Comparison of ENCODE assay signal across 14 cellular contexts in the genomic region with DNA sequence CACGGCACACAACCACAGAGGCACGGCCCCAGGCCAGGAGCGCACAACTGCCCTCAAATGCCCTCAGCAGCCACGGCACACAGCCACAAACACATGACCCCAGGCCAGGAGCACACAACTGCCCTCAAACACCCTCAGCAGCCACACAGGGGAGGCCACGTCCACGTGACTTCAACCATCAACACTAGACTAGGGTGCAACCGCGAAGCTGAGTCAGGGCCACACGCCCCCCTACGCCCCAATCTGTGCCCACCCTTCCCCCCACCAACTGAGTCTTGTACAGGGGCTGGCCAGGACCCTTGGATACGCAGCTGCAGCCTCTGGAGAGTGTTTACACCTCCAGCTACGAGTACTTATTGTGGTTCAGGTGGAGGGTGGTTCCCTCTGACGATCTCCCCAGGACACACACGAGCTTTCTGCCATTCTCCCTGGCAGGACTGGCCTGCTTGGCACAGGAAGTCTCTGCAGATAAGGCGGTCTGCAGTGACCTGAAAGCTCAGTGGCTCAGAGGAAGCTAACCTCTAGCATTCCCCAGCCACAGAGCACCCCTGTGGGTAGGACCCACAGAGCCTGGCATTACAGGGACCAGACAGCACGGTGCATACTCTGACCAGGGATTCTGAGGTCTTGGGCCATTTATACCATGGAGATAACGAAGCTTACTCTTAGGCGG. TPM values are rescaled to one million over a fixed set of nuclear protein-coding genes. Genes with fewer than 3 reads are reported as not detected.
DNase-seq lines count a peak whose midpoint lies in the region; ATAC-seq and TF ChIP-seq lines count a peak whose summit lies in the region.
"Had no signal": no experiment of that assay in that cellular context is flagged by ENCODE, and none has a peak within 500 bp of the region (broad histone marks: within the 10 kb centered on the region; RNA-seq: fewer than 3 reads in every experiment).

No MANE protein-coding gene starts in this region.

- H3K4me1 ChIP-seq in lower lobe of right lung: peaks cover 64% of the 10 kb centered on the region
- H3K4me1 ChIP-seq in uterus: peaks cover 3 to 7% of the 10 kb centered on the region in 2 donors
- peaks cover 30 to 46% of the 10 kb centered on the region in 2 donors for H3K4me1 ChIP-seq in thyroid gland

- peak; percentile 11 for ATAC-seq in Right ventricle myocardium inferior
- ATAC-seq in central memory CD8-positive, alpha-beta T cell (replicated peaks; ENCODE audit: extremely low read depth, poor library complexity, severe bottlenecking): peak; percentile 29
- no peak for ATAC-seq in lower lobe of right lung
- ATAC-seq in HG03045 (IDR thresholded peaks at IDR 0.05; ENCODE audit: unreplicated experiment): no peak

- WGBS in thyroid gland, 2 donors: 72 to 92% methylated on average over 11 to 15 of the region's 18 CpGs

- H3K9me3 Mint-ChIP-seq in central memory CD8-positive, alpha-beta T cell: no peaks in the 10 kb centered on the region
- H3K9me3 Mint-ChIP-seq: memory B cell had no signal

- TF ChIP-seq POLR2A in uterus (IDR thresholded peaks at IDR 0.05): no peak
- TF ChIP-seq POLR2A in thyroid gland (IDR thresholded peaks at IDR 0.05): no peak

- no peak for TF ChIP-seq CTCF in lower lobe of right lung (IDR thresholded peaks at IDR 0.05)
- TF ChIP-seq CTCF in uterus (IDR thresholded peaks at IDR 0.05): no peak
- no peak for TF ChIP-seq CTCF in thyroid gland (IDR thresholded peaks at IDR 0.05)

- H3K27me3 ChIP-seq in lower lobe of right lung (ENCODE audit: low read depth): no peaks in the 10 kb centered on the region
- H3K27me3 ChIP-seq in uterus: no peaks in the 10 kb centered on the region
- H3K27me3 ChIP-seq in thyroid gland: no peaks in the 10 kb centered on the region
- H3K27me3 ChIP-seq: MG63 had no signal

- peak; percentile 56 for DNase-seq in Right ventricle myocardium inferior (ENCODE audit: missing footprints)
- no peak for DNase-seq in cardiac septum (ENCODE audit: low spot score)
- peak in 1 of 2 donors; percentile 27 for DNase-seq in central memory CD8-positive, alpha-beta T cell (ENCODE audit: low spot score in 2 of 2)
- DNase-seq in lower lobe of right lung: no peak
- DNase-seq in uterus: no peak
- no peak for DNase-seq in stimulated activated CD4-positive, alpha-beta T cell treated with anti-CD3 and anti-CD28 coated beads, Interleukin-2, amount 100 ng/mL, for 48 hours
- DNase-seq in thyroid gland: no peak
- DNase-seq: activated CD4-positive, alpha-beta T cell treated with anti-CD3 and anti-CD28 coated beads, Interleukin-2, amount 50 U/mL, for 1 hour; MG63; SW 1271 had no signal

- H3K36me3 ChIP-seq in lower lobe of right lung (no peaks in the 10 kb centered on the region), uterus (no peaks in the 10 kb centered on the region), thyroid gland (no peaks in the 10 kb centered on the region)
- H3K36me3 ChIP-seq: MG63 had no signal

- H3K27me3 Mint-ChIP-seq in central memory CD8-positive, alpha-beta T cell: no peaks in the 10 kb centered on the region
- H3K27me3 Mint-ChIP-seq: memory B cell had no signal

- H3K4me3 ChIP-seq in lower lobe of right lung: no peak overlapping the region
- H3K4me3 ChIP-seq in uterus: no peak overlapping the region
- no peak overlapping the region for H3K4me3 ChIP-seq in thyroid gland (replicated peaks in 1 of 3)
- H3K4me3 ChIP-seq: MG63 had no signal

- no peaks in the 10 kb centered on the region for H3K9me3 ChIP-seq in lower lobe of right lung
- no peaks in the 10 kb centered on the region for H3K9me3 ChIP-seq in uterus
- no peaks in the 10 kb centered on the region for H3K9me3 ChIP-seq in thyroid gland
- H3K9me3 ChIP-seq: MG63 had no signal

- peaks cover 49% of the 10 kb centered on the region for H3K4me1 Mint-ChIP-seq in central memory CD8-positive, alpha-beta T cell

- H3K27ac ChIP-seq in lower lobe of right lung (peak overlapping the region; percentile 55), uterus (peak overlapping the region; percentile 0 to 82), thyroid gland (peak overlapping the region in 1 of 3 donors; percentile 34)
- H3K27ac ChIP-seq: parathyroid adenoma had no signal

- H3K27ac Mint-ChIP-seq in central memory CD8-positive, alpha-beta T cell (ENCODE audit: low read depth): peak overlapping the region; percentile 67
- H3K27ac Mint-ChIP-seq: memory B cell had no signal

- H3K36me3 Mint-ChIP-seq in central memory CD8-positive, alpha-beta T cell (ENCODE audit: insufficient read depth): peaks cover 2% of the 10 kb centered on the region
- H3K36me3 Mint-ChIP-seq: memory B cell had no signal

- peak overlapping the region; percentile 27 for H3K4me3 Mint-ChIP-seq in central memory CD8-positive, alpha-beta T cell
- H3K4me3 Mint-ChIP-seq: memory B cell had no signal

- intact Hi-C loops in Right ventricle myocardium inferior (cut with DNase I) (no loop called here), cardiac septum (cut with DNase I) (no loop called here), lower lobe of right lung (cut with DNase I) (no loop called here), uterus (cut with DNase I; ENCODE audit: low total_unique reads) (no loop called here), thyroid gland (cut with DNase I) (no loop called here)

RNA-seq across cellular contexts. Expression of a gene that starts 2.0 kb away (rescaled TPM):
- total RNA-seq in Right ventricle myocardium inferior: 30.6 TPM
- total RNA-seq in cardiac septum: 12.6 TPM
- total RNA-seq in lower lobe of right lung: 44.8 TPM
- total RNA-seq in uterus: 100 to 1,000 TPM in 1 of 4 donors, 10 to 100 TPM in 3; 10.0 to 110 (median 32.9) TPM
- 10 to 100 TPM in 3 of 4 donors, 1 to 10 TPM in 1; 8.7 to 49.4 (median 32.7) TPM for total RNA-seq in thyroid gland

RNA-seq across cellular contexts. Expression of a gene that starts 45.6 kb away (rescaled TPM):
- total RNA-seq in Right ventricle myocardium inferior (3.6 TPM), cardiac septum (2.9 TPM), lower lobe of right lung (26.0 TPM), uterus (10 to 100 TPM in 1 of 4 donors, 1 to 10 TPM in 3; 1.3 to 10.6 (median 5.0) TPM), thyroid gland (10 to 100 TPM; 12.5 to 29.2 (median 21.2) TPM)

RNA-seq across cellular contexts. Expression of a gene that starts 59.3 kb away (rescaled TPM):
- not detected for total RNA-seq in Right ventricle myocardium inferior
- total RNA-seq in cardiac septum: not detected
- total RNA-seq in lower lobe of right lung: not detected
- total RNA-seq in uterus: 1 to 10 TPM in 1 of 4 donors, not detected in 3; 6.6 TPM
- total RNA-seq in thyroid gland: not detected
- total RNA-seq: epithelial cell of proximal tubule had no signal

Comparison
In these comparisons a context has a peak if more than half of its experiments do, and no peak if none do; other contexts are left out.
1. ATAC-seq: peak in Right ventricle myocardium inferior (single experiment) and central memory CD8-positive, alpha-beta T cell (single experiment); none in lower lobe of right lung (0 of 2) and HG03045 (single experiment).